In genomic region chr12:60168441-60168840, GRCh38 we compare ENCODE assay signal across 1 cellular context.
TF ChIP-seq lines count a peak whose summit lies in the region.

No MANE protein-coding gene starts in this region.

TF ChIP-seq in A549, 52 proteins besides CTCF, POLR2A, EP300 and RAD21 (continued from another document):
- TF ChIP-seq, protein P1, sequence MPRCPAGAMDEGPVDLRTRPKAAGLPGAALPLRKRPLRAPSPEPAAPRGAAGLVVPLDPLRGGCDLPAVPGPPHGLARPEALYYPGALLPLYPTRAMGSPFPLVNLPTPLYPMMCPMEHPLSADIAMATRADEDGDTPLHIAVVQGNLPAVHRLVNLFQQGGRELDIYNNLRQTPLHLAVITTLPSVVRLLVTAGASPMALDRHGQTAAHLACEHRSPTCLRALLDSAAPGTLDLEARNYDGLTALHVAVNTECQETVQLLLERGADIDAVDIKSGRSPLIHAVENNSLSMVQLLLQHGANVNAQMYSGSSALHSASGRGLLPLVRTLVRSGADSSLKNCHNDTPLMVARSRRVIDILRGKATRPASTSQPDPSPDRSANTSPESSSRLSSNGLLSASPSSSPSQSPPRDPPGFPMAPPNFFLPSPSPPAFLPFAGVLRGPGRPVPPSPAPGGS (IDR thresholded peaks at IDR 0.05), result no peak
- TF ChIP-seq CBX2 (IDR thresholded peaks at IDR 0.05; ENCODE audit: borderline replicate concordance, low read depth) (no peak), FOXS1 (CRISPR knock-in tag; IDR thresholded peaks at IDR 0.05) (peak; percentile 47; the same call in 1 of the 2 replicates), SREBF2 (IDR thresholded peaks at IDR 0.05) (no peak)
- TF ChIP-seq, protein P2, sequence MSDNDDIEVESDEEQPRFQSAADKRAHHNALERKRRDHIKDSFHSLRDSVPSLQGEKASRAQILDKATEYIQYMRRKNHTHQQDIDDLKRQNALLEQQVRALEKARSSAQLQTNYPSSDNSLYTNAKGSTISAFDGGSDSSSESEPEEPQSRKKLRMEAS (IDR thresholded peaks at IDR 0.05), result no peak
